Comparison of ENCODE assay signal across 8 cellular contexts in genomic region chr10:133274751-133275682, GRCh38. TPM values are rescaled to one million over a fixed set of nuclear protein-coding genes. Genes with fewer than 3 reads are reported as not detected.
DNase-seq lines count a peak whose midpoint lies in the region; ATAC-seq and TF ChIP-seq lines count a peak whose summit lies in the region.

No MANE protein-coding gene starts in this region.

- peaks cover 2% of the 10 kb centered on the region for H3K36me3 Mint-ChIP-seq in activated naive CD8-positive, alpha-beta T cell treated with anti-CD3 and anti-CD28 coated beads, Interleukin-2, amount 50 U/mL, for 24 hours (ENCODE audit: low read depth)

- H3K9me3 Mint-ChIP-seq in activated naive CD8-positive, alpha-beta T cell treated with anti-CD3 and anti-CD28 coated beads, Interleukin-2, amount 50 U/mL, for 24 hours = no peaks in the 10 kb centered on the region

- H3K4me1 Mint-ChIP-seq in activated naive CD8-positive, alpha-beta T cell treated with anti-CD3 and anti-CD28 coated beads, Interleukin-2, amount 50 U/mL, for 24 hours = peaks cover 33% of the 10 kb centered on the region

- no peaks in the 10 kb centered on the region for H3K27me3 Mint-ChIP-seq in activated naive CD8-positive, alpha-beta T cell treated with anti-CD3 and anti-CD28 coated beads, Interleukin-2, amount 50 U/mL, for 24 hours

- DNase-seq in T-helper 1 cell (peak; percentile 73 to 83 (median 78)), MG63 (no peak), NCI-H1417 treated with DMSO at 0.1 percent for 48 hours (lab: John Stamatoyannopoulos, UW) (no peak), NCI-H146 (lab: John Stamatoyannopoulos, UW) (no peak)
- DNase-seq in activated naive CD8-positive, alpha-beta T cell treated with anti-CD3 and anti-CD28 coated beads, Interleukin-2, amount 50 U/mL, for 24 hours = peak; percentile 84
- DNase-seq in stimulated activated CD4-positive, alpha-beta T cell treated with anti-CD3 and anti-CD28 coated beads, Interleukin-1b, Interleukin-23, amount 100 ng/mL, for 48 hours = peak; percentile 86

- H3K36me3 ChIP-seq in MG63 = no peaks in the 10 kb centered on the region

- ATAC-seq in HG03066 (IDR thresholded peaks at IDR 0.05; ENCODE audit: low read depth, unreplicated experiment) = peak; percentile 46
- peak; percentile 62 for ATAC-seq in activated naive CD8-positive, alpha-beta T cell treated with anti-CD3 and anti-CD28 coated beads, Interleukin-2, amount 50 U/mL, for 24 hours

- peak; percentile 64 for TF ChIP-seq POLR2A in GM19099 (IDR thresholded peaks at IDR 0.05; ENCODE audit: extremely low read depth, insufficient read length, low read depth)

- no peak overlapping the region for H3K4me3 ChIP-seq in MG63

- no peaks in the 10 kb centered on the region for H3K9me3 ChIP-seq in MG63

- peak overlapping the region; percentile 84 for H3K4me3 Mint-ChIP-seq in activated naive CD8-positive, alpha-beta T cell treated with anti-CD3 and anti-CD28 coated beads, Interleukin-2, amount 50 U/mL, for 24 hours

- H3K27ac Mint-ChIP-seq in activated naive CD8-positive, alpha-beta T cell treated with anti-CD3 and anti-CD28 coated beads, Interleukin-2, amount 50 U/mL, for 24 hours = peak overlapping the region; percentile 80

- no peaks in the 10 kb centered on the region for H3K27me3 ChIP-seq in MG63

RNA-seq across cellular contexts. Expression of gene ADAM8, which starts 1.7 kb away (rescaled TPM):
- total RNA-seq in MG63 (2014; rRNA removed; shearing (Covaris generic); ENCODE audit: low replicate concordance) = 0.52 and 1.5 TPM in 2 replicates

RNA-seq across cellular contexts. Expression of gene TUBGCP2, which starts 33.7 kb away (rescaled TPM):
- total RNA-seq in MG63 (2014; rRNA removed; shearing (Covaris generic); ENCODE audit: low replicate concordance) = 58.6 and 80.8 TPM in 2 replicates

RNA-seq across cellular contexts. Expression of gene ZNF511, which starts 33.7 kb away (rescaled TPM):
- 42.0 and 75.7 TPM in 2 replicates for total RNA-seq in MG63 (2014; rRNA removed; shearing (Covaris generic); ENCODE audit: low replicate concordance)

RNA-seq across cellular contexts. Expression of gene VENTX, which starts 37.4 kb away (rescaled TPM):
- total RNA-seq in MG63 (2014; rRNA removed; shearing (Covaris generic); ENCODE audit: low replicate concordance) = not detected in 2 replicates

RNA-seq across cellular contexts. Expression of gene UTF1, which starts 45.0 kb away (rescaled TPM):
- not detected in 2 replicates for total RNA-seq in MG63 (2014; rRNA removed; shearing (Covaris generic); ENCODE audit: low replicate concordance)

Comparison
In these comparisons a context has a peak if more than half of its experiments do, and no peak if none do; other contexts are left out.
1. DNase-seq: peak in T-helper 1 cell (5 of 5), activated naive CD8-positive, alpha-beta T cell treated with anti-CD3 and anti-CD28 coated beads, Interleukin-2, amount 50 U/mL, for 24 hours (single experiment) and stimulated activated CD4-positive, alpha-beta T cell treated with anti-CD3 and anti-CD28 coated beads, Interleukin-1b, Interleukin-23, amount 100 ng/mL, for 48 hours (single experiment); none in MG63 (single experiment), NCI-H1417 treated with DMSO at 0.1 percent for 48 hours (single experiment) and NCI-H146 (single experiment).